Comparison of ENCODE assay signal across 29 cellular contexts in the genomic region with DNA sequence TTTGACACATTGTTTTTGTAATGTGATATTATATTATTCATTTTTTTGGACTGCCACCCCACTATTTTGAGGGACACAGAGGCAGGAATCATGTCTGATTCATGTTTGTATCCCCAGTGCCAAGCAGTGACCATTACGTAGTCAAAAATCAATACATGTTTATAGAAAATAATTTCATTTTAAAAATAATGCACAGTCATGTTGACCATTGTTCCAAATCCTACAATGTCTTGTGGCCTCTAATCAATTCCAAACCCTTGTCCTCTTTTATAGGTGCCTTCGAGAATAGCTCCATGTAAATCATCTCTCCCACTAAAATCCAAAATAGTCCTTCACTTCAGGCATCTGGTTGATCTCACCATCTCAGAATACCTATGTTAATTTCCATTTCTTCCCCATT.
"Had no signal": no experiment of that assay in that cellular context is flagged by ENCODE, and none has a peak within 500 bp of the region (broad histone marks: within the 10 kb centered on the region; RNA-seq: fewer than 3 reads in every experiment).

No MANE protein-coding gene starts in this region.

- FAIRE-seq: endometrium, endothelial cell of umbilical vein, frontal cortex had no signal

- H3K9me3 ChIP-seq: colonic mucosa, esophagus muscularis mucosa, esophagus squamous epithelium, gastrocnemius medialis, gastroesophageal sphincter, heart left ventricle, heart right ventricle had no signal

- H3K9me3 Mint-ChIP-seq: endodermal cell had no signal

- H3K4me3 Mint-ChIP-seq: dendritic cell treated with granulocyte-macrophage colony-stimulating factor and Interleukin-4, amounts not matched to agents 40 ng/mL and 50 ng/mL, for 4 days; effector memory CD8-positive, alpha-beta T cell; endodermal cell had no signal

- H3K27ac ChIP-seq: colonic mucosa, coronary artery, dorsolateral prefrontal cortex, epithelial cell of prostate, esophagus muscularis mucosa, esophagus squamous epithelium, foreskin keratinocyte, gastrocnemius medialis, gastroesophageal sphincter, heart left ventricle, heart right ventricle, hepatocyte had no signal

- H3K4me3 ChIP-seq: colonic mucosa, coronary artery, dorsolateral prefrontal cortex, esophagus muscularis mucosa, esophagus squamous epithelium, gastrocnemius medialis, gastroesophageal sphincter, heart left ventricle, heart right ventricle, hepatocyte had no signal

- H3K4me2 ChIP-seq: hepatocyte had no signal

- H3K27me3 ChIP-seq: colonic mucosa, dorsolateral prefrontal cortex, esophagus muscularis mucosa, esophagus squamous epithelium, foreskin keratinocyte, gastrocnemius medialis, gastroesophageal sphincter, heart left ventricle, heart right ventricle, hepatocyte had no signal

- H3K27me3 Mint-ChIP-seq: dendritic cell treated with granulocyte-macrophage colony-stimulating factor and Interleukin-4, amounts not matched to agents 40 ng/mL and 50 ng/mL, for 4 days; effector memory CD8-positive, alpha-beta T cell had no signal

- H3K79me2 ChIP-seq: hepatocyte had no signal

- ATAC-seq: effector memory CD8-positive, alpha-beta T cell; esophagus mucosa; foreskin keratinocyte; gastrocnemius medialis; gastroesophageal sphincter; heart left ventricle; heart right ventricle had no signal

- H3K36me3 ChIP-seq: colonic mucosa, esophagus muscularis mucosa, esophagus squamous epithelium, gastrocnemius medialis, gastroesophageal sphincter, heart left ventricle, heart right ventricle had no signal

- H2AFZ ChIP-seq: hepatocyte had no signal

- DNase-seq: colonic mucosa; cortex of kidney; dermis blood vessel endothelial cell; dorsolateral prefrontal cortex; effector CD4-positive, alpha-beta T cell; effector CD8-positive, alpha-beta T cell; effector memory CD4-positive, alpha-beta T cell; effector memory CD8-positive, alpha-beta T cell; endodermal cell; erythroblast; esophagus squamous epithelium; foreskin fibroblast; foreskin keratinocyte; foreskin melanocyte; gastrocnemius medialis; glutamatergic neuron; head of caudate nucleus; heart left ventricle; heart right ventricle had no signal

- H3K27ac Mint-ChIP-seq: dendritic cell treated with granulocyte-macrophage colony-stimulating factor and Interleukin-4, amounts not matched to agents 40 ng/mL and 50 ng/mL, for 4 days; effector memory CD8-positive, alpha-beta T cell; endodermal cell had no signal

- H3K4me1 Mint-ChIP-seq: endodermal cell had no signal

- H3K4me1 ChIP-seq: colonic mucosa, esophagus muscularis mucosa, esophagus squamous epithelium, foreskin keratinocyte, gastrocnemius medialis, gastroesophageal sphincter, heart left ventricle, heart right ventricle had no signal
